27 cellular contexts compared by ENCODE assay signal in the genomic region with DNA sequence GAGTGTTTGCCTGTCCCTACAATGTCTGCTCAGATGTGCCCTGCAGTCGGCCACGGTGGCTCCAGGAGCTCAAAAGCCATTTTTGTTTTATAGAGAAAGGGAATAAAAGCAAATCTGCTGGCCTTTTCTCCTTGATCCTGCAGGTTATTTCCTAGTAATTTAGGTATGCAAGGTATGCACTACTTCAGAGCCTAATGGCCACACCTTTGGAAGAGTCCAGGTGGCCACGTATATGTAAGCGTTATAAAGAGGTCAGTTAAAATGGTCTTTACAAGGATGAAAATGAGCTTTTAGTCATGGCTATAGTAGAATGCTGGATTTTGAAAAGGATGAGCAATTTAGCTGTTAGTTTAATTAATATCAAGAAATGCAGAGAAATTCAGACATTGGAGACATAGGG.
"Had no signal": no experiment of that assay in that cellular context is flagged by ENCODE, and none has a peak within 500 bp of the region (broad histone marks: within the 10 kb centered on the region; RNA-seq: fewer than 3 reads in every experiment).

No MANE protein-coding gene starts in this region.

- H3K9me3 Mint-ChIP-seq: natural killer cell treated with Interleukin-12 subunit alpha and Interleukin-12 subunit beta and Interleukin-15 and Interleukin-18, amount 100 ng/mL, for 72 hours; nephron progenitor cell; neural crest cell; stimulated activated effector memory CD8-positive, alpha-beta T cell treated with anti-CD3 and anti-CD28 coated beads, Interleukin-12 subunit alpha, Interleukin-12 subunit beta, amount 100 ng/mL, for 72 hours; stimulated activated naive CD8-positive, alpha-beta T cell treated with anti-CD3 and anti-CD28 coated beads, Interleukin-15, Interleukin-2, amounts not matched to agents 100 ng/mL and 50 ng/mL, for 24 hours had no signal

- H3K27ac Mint-ChIP-seq: naive thymus-derived CD8-positive, alpha-beta T cell; natural killer cell treated with Interleukin-12 subunit alpha and Interleukin-12 subunit beta and Interleukin-15 and Interleukin-18, amount 100 ng/mL, for 72 hours; nephron progenitor cell; stimulated activated effector memory CD8-positive, alpha-beta T cell treated with anti-CD3 and anti-CD28 coated beads, Interleukin-12 subunit alpha, Interleukin-12 subunit beta, amount 100 ng/mL, for 72 hours; stimulated activated naive B cell treated with anti-CD40 and anti-IgM and Interleukin-4, amounts not matched to agents 10 μg/mL and 1 μg/mL and 100 μg/mL, for 72 hours; stimulated activated naive CD8-positive, alpha-beta T cell treated with anti-CD3 and anti-CD28 coated beads, Interleukin-15, Interleukin-2, amounts not matched to agents 100 ng/mL and 50 ng/mL, for 24 hours had no signal

- H3K4me3 Mint-ChIP-seq: naive thymus-derived CD8-positive, alpha-beta T cell; natural killer cell treated with Interleukin-12 subunit alpha and Interleukin-12 subunit beta and Interleukin-15 and Interleukin-18, amount 100 ng/mL, for 72 hours; nephron progenitor cell; neural crest cell; stimulated activated effector memory CD8-positive, alpha-beta T cell treated with anti-CD3 and anti-CD28 coated beads, Interleukin-12 subunit alpha, Interleukin-12 subunit beta, amount 100 ng/mL, for 72 hours; stimulated activated naive B cell treated with anti-CD40 and anti-IgM and Interleukin-4, amounts not matched to agents 10 μg/mL and 1 μg/mL and 100 μg/mL, for 72 hours; stimulated activated naive CD8-positive, alpha-beta T cell treated with anti-CD3 and anti-CD28 coated beads, Interleukin-15, Interleukin-2, amounts not matched to agents 100 ng/mL and 50 ng/mL, for 24 hours had no signal

- H3K4me1 ChIP-seq: pancreas, prostate gland, right atrium auricular region, sigmoid colon, upper lobe of left lung, uterus had no signal

- H3K9me3 ChIP-seq: neutrophil, pancreas, prostate gland, right atrium auricular region, right lobe of liver, sigmoid colon, stomach, thoracic aorta, thyroid gland, tibial nerve, upper lobe of left lung, uterus had no signal

- H3K27me3 Mint-ChIP-seq: stimulated activated naive CD8-positive, alpha-beta T cell treated with anti-CD3 and anti-CD28 coated beads, Interleukin-15, Interleukin-2, amounts not matched to agents 100 ng/mL and 50 ng/mL, for 24 hours had no signal

- H3K27me3 ChIP-seq: neutrophil, pancreas, right atrium auricular region, right lobe of liver, sigmoid colon, stomach, thyroid gland, tibial nerve, upper lobe of left lung, uterus had no signal

- H3K36me3 Mint-ChIP-seq: naive thymus-derived CD8-positive, alpha-beta T cell; stimulated activated effector memory CD8-positive, alpha-beta T cell treated with anti-CD3 and anti-CD28 coated beads, Interleukin-12 subunit alpha, Interleukin-12 subunit beta, amount 100 ng/mL, for 72 hours; stimulated activated naive B cell treated with anti-CD40 and anti-IgM and Interleukin-4, amounts not matched to agents 10 μg/mL and 1 μg/mL and 100 μg/mL, for 72 hours had no signal

- ATAC-seq: naive thymus-derived CD8-positive, alpha-beta T cell; natural killer cell treated with Interleukin-12 subunit alpha and Interleukin-12 subunit beta and Interleukin-15 and Interleukin-18, amount 100 ng/mL, for 72 hours; pancreas; right lobe of liver; stimulated activated effector memory CD8-positive, alpha-beta T cell treated with anti-CD3 and anti-CD28 coated beads, Interleukin-12 subunit alpha, Interleukin-12 subunit beta, amount 100 ng/mL, for 72 hours; stimulated activated naive B cell treated with anti-CD40 and anti-IgM and Interleukin-4, amounts not matched to agents 10 μg/mL and 1 μg/mL and 100 μg/mL, for 72 hours had no signal

- H3K36me3 ChIP-seq: neutrophil, pancreas, prostate gland, right atrium auricular region, right lobe of liver, sigmoid colon, stomach, thoracic aorta, thyroid gland, upper lobe of left lung, uterus had no signal

- H3K4me3 ChIP-seq: pancreas, prostate gland, right atrium auricular region, right lobe of liver, sigmoid colon, stomach, thoracic aorta, thyroid gland, tibial nerve, upper lobe of left lung, uterus had no signal

- H3K4me1 Mint-ChIP-seq: naive thymus-derived CD8-positive, alpha-beta T cell; stimulated activated effector memory CD8-positive, alpha-beta T cell treated with anti-CD3 and anti-CD28 coated beads, Interleukin-12 subunit alpha, Interleukin-12 subunit beta, amount 100 ng/mL, for 72 hours; stimulated activated naive B cell treated with anti-CD40 and anti-IgM and Interleukin-4, amounts not matched to agents 10 μg/mL and 1 μg/mL and 100 μg/mL, for 72 hours had no signal

- DNase-seq: naive thymus-derived CD8-positive, alpha-beta T cell; nephron progenitor cell; nucleus accumbens; pancreas; retina; right lobe of liver; sigmoid colon; small intestine; stimulated activated CD4-positive, alpha-beta T cell treated with anti-CD3 and anti-CD28 coated beads, Interleukin-15, amount 100 ng/mL, for 24 hours; stimulated activated CD4-positive, alpha-beta T cell treated with anti-CD3 and anti-CD28 coated beads, Interleukin-2, amount 100 ng/mL, for 24 hours; stimulated activated CD4-positive, alpha-beta T cell treated with anti-CD3 and anti-CD28 coated beads, Interleukin-2, amount 100 ng/mL, for 48 hours; stimulated activated CD4-positive, alpha-beta T cell treated with anti-CD3 and anti-CD28 coated beads, Interleukin-4, amount 100 ng/mL, for 24 hours; stimulated activated naive B cell treated with anti-CD40 and anti-IgM and Interleukin-4, amounts not matched to agents 10 μg/mL and 1 μg/mL and 100 μg/mL, for 72 hours; stimulated activated naive CD4-positive, alpha-beta T cell treated with Interleukin-2 at 50 U/mL for 16 hours; stomach; thyroid gland; upper lobe of left lung; uterus had no signal

- H3K27ac ChIP-seq: neutrophil, pancreas, prostate gland, right atrium auricular region, right lobe of liver, sigmoid colon, stomach, thoracic aorta, thyroid gland, tibial nerve, upper lobe of left lung, uterus had no signal
